In the genomic region with DNA sequence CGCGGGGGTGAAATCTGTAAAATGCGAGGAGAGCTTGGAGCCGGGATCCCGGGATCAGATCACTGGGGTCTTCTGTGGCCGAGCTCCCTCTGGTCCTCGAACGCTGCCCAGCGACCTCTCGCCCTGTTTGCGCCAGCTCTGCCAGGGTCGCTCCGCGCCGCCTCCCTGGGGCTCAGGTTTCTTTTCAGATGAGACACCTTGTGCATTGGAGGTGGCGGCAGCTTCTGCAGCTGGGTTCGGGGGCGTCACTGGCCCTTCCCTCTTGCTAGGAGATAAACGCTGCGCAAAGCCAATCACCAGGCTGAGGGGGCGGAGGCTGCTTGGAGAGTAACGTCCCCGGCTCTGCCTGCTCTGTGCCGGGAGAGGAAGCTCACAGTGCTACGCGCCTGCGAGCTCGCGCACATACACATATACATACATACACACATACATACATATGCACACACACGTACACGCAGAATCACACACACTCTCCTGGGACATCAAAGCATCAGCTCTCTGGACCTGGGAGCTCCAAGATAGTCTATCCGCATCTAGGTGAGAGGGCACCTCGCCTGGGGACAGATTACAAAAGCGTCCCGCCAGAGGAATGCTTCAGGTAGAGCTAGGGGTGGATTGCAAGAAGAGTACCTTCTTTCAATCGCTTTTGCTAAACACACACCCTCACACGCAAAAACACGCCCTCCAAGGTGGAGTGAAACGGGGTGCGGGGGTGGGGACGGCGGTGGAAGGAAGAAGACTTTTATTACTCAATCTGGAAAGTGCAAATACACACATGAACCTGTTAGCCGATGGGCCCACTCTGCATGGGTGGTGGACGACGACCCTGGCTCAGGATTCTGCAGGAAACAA, we compare ENCODE assay signal across 8 cellular contexts. TPM values are rescaled to one million over a fixed set of nuclear protein-coding genes. Genes with fewer than 3 reads are reported as not detected.
DNase-seq lines count a peak whose midpoint lies in the region; ATAC-seq, FAIRE-seq and TF ChIP-seq lines count a peak whose summit lies in the region.

A gene with protein sequence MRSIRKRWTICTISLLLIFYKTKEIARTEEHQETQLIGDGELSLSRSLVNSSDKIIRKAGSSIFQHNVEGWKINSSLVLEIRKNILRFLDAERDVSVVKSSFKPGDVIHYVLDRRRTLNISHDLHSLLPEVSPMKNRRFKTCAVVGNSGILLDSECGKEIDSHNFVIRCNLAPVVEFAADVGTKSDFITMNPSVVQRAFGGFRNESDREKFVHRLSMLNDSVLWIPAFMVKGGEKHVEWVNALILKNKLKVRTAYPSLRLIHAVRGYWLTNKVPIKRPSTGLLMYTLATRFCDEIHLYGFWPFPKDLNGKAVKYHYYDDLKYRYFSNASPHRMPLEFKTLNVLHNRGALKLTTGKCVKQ (minus strand): TSS at position 247 of the 852 bp plus-strand sequence. CDS start 327 bp downstream, outside the sequence.

- peak within 1 kb of the TSS; percentile 62 for H3K4me3 Mint-ChIP-seq in chondrocyte (ENCODE audit: unreplicated experiment)

- H3K9me3 Mint-ChIP-seq in chondrocyte (ENCODE audit: low read depth): no peaks in the 10 kb centered on the region

- peaks cover 2% of the 10 kb centered on the region for H3K36me3 Mint-ChIP-seq in chondrocyte (ENCODE audit: low read depth)

- H3K27me3 Mint-ChIP-seq in chondrocyte (ENCODE audit: low read depth): peaks cover 63% of the 10 kb centered on the region

- DNase-seq in NCI-H2227 (lab: John Stamatoyannopoulos, UW; ENCODE audit: unreplicated experiment) (peak; percentile 34), chondrocyte (ENCODE audit: low spot score) (peak; percentile 83), left kidney (ENCODE audit: low read depth, low spot score) (peak; percentile 97), urothelium cell line (ENCODE audit: low spot score) (no peak)
- DNase-seq in activated CD4-positive, CD25-positive, alpha-beta regulatory T cell treated with anti-CD3 and anti-CD28 coated beads, Interleukin-2, amount 50 U/mL, for 72 hours: peak; percentile 84
- peak; percentile 76 for DNase-seq in stimulated activated CD4-positive, alpha-beta T cell treated with anti-CD3 and anti-CD28 coated beads, Interleukin-1b, Interleukin-23, amount 100 ng/mL, for 4 hours (ENCODE audit: low read depth in 2 of 2)

- H3K4me1 Mint-ChIP-seq in chondrocyte (ENCODE audit: low read depth): peaks cover 37% of the 10 kb centered on the region

- peak; percentile 69 for ATAC-seq in GM18511 (IDR thresholded peaks at IDR 0.05; ENCODE audit: unreplicated experiment)
- peak; percentile 70 for ATAC-seq in HG03025 (IDR thresholded peaks at IDR 0.05; ENCODE audit: low FRiP score, unreplicated experiment)

- no peak for TF ChIP-seq CTCF in chondrocyte (IDR thresholded peaks at IDR 0.05)

- no peak for FAIRE-seq in urothelium cell line (lab: Jason Lieb, UNC)

- no peak within 1 kb of the TSS for H3K27ac Mint-ChIP-seq in chondrocyte (ENCODE audit: unreplicated experiment)

RNA-seq across cellular contexts. Expression of the gene that starts here (rescaled TPM):
- total RNA-seq in chondrocyte: 0.42 TPM in 1 of 3 replicates, not detected in the others

Comparison
In these comparisons a context has a peak if more than half of its experiments do, and no peak if none do; other contexts are left out.
1. Peak in DNase-seq in chondrocyte; RNA of the gene not detected or under 1 TPM.